In the genomic region with DNA sequence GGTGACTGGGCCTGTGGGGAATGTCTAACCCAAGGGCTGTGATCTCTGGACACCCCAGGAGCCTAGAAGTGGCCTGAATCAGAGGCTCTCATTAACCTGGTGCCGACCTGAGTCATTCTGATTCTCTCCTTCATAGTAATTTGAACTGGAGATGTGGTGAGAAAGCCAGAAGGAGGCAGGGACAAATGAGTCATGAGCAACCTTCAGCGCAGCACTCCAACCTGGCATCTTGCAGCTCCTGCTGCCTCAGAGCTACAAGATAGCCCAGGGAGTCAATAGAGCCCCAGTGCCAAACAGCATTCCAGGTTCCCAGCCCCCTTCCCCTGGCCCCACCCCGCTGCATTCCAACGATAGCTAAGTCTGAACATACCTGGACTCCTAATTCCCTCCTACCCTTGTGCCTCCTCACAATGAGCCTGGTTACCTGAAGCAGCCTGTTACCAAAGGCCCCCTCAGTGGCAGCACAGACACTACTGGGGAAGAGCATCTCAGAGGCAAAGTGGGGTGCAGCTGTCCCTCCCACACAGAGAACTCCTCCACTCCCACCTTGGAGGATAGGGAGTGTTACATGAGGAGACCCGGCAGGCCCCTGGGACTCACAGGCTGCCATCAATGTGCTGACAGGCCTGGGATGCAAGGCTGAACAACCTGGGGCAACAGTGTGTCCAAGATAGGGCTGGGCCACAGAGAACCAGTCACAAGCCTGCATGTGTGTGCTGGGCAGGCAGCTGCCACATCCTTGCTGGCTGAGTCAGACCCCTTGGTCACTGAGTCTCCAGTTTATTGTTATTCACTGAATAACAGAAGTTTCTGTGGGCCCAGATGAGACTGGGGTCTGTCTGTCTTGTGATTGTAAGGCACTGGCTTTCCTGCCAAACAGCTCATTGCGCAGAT, we compare ENCODE assay signal across 11 cellular contexts.
DNase-seq lines count a peak whose midpoint lies in the region; ATAC-seq, FAIRE-seq and TF ChIP-seq lines count a peak whose summit lies in the region.
"Had no signal": no experiment of that assay in that cellular context is flagged by ENCODE, and none has a peak within 500 bp of the region (broad histone marks: within the 10 kb centered on the region; RNA-seq: fewer than 3 reads in every experiment).

No MANE protein-coding gene starts in this region.

- no peak for ATAC-seq in HG02642 (IDR thresholded peaks at IDR 0.05; ENCODE audit: poor library complexity, unreplicated experiment)

- DNase-seq in AG20443 (ENCODE audit: low spot score) (peak; percentile 89), HPDE6-E6E7 (ENCODE audit: extremely low spot score) (peak; percentile 97), astrocyte of the hippocampus (ENCODE audit: low read depth, low spot score) (peak; percentile 92), left kidney (ENCODE audit: low read depth, low spot score) (peak; percentile 15), D721Med (ENCODE audit: insufficient read length, low spot score) (no peak), coronary artery (ENCODE audit: low spot score) (no peak)
- DNase-seq in activated naive CD4-positive, alpha-beta T cell treated with anti-CD3 and anti-CD28 coated beads, Interleukin-2, amount 50 U/mL, for 16 hours = no peak
- DNase-seq: NCI-H748 treated with DMSO at 0.1 percent for 48 hours, thyroid gland had no signal

- TF ChIP-seq CTCF in D721Med (IDR thresholded peaks at IDR 0.05; ENCODE audit: insufficient read depth, missing control alignments) (no peak), coronary artery (IDR thresholded peaks at IDR 0.05) (no peak)

- FAIRE-seq in D721Med (lab: Jason Lieb, UNC) = no peak
- FAIRE-seq: G401.6 had no signal

- H3K27ac ChIP-seq in coronary artery = no peak overlapping the region
- H3K27ac ChIP-seq: thyroid gland had no signal

- H3K4me3 ChIP-seq in coronary artery = no peak overlapping the region
- H3K4me3 ChIP-seq: thyroid gland had no signal

Comparison
In these comparisons a context has a peak if more than half of its experiments do, and no peak if none do; other contexts are left out.
1. DNase-seq: peak in AG20443 (single experiment), HPDE6-E6E7 (single experiment), astrocyte of the hippocampus (single experiment) and left kidney (single experiment); none in D721Med (single experiment), activated naive CD4-positive, alpha-beta T cell treated with anti-CD3 and anti-CD28 coated beads, Interleukin-2, amount 50 U/mL, for 16 hours (single experiment) and coronary artery (single experiment).